In the genomic region with DNA sequence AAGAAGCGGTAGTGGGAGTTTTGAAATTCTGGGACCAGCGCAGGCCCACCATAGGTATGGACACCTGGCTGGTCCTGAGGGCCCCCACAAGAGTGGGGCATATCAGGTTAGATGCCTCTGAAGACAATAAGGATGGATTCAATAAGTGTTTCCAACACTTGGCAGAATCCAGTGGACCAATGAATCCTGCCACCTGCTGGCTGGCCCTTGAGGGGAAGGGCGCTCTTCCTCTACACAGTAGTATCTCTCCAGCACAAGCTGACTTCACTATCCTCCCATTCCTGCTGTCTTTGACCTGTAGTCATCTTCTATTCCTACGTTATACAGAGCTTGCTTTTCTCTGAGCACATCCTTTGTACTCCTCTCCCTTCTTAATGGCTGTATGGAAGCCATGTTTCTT, we compare ENCODE assay signal across 11 cellular contexts.
A peak's percentile ranks its signal among the peaks of the same experiment; 100 is the strongest.
DNase-seq lines count a peak whose midpoint lies in the region; ATAC-seq, FAIRE-seq and TF ChIP-seq lines count a peak whose summit lies in the region.
"Had no signal": no experiment of that assay in that cellular context is flagged by ENCODE, and none has a peak within 500 bp of the region (broad histone marks: within the 10 kb centered on the region; RNA-seq: fewer than 3 reads in every experiment).

No MANE protein-coding gene starts in this region.

- H3K36me3 ChIP-seq in A673 (ENCODE audit: insufficient read depth, low read length, poor library complexity, severe bottlenecking) (no peaks in the 10 kb centered on the region), H7 (replicated peaks; ENCODE audit: control insufficient read depth, insufficient read depth, low read length) (no peaks in the 10 kb centered on the region), astrocyte (ENCODE audit: insufficient read depth, low read length) (no peaks in the 10 kb centered on the region), tibial nerve (no peaks in the 10 kb centered on the region)

- POLR2A ChIA-PET in A673 (lab: Charles Lee; ENCODE audit: low non-redundant PET), result no interaction called here
- POLR2A ChIA-PET in naive thymus-derived CD8-positive, alpha-beta T cell (lab: Charles Lee), result no interaction called here

- H2AFZ ChIP-seq in astrocyte (ENCODE audit: low read depth, low read length), result no peak overlapping the region

- WGBS in tibial nerve, 2 donors, result 80 to 83% methylated on average over 4 of the region's 4 CpGs

- no peak overlapping the region for H3K4me3 ChIP-seq in A673 (ENCODE audit: low read depth, low read length, poor library complexity, severe bottlenecking)
- H3K4me3 ChIP-seq in H7 (ENCODE audit: insufficient read depth, low read depth, low read length), result no peak overlapping the region
- H3K4me3 ChIP-seq in astrocyte (ENCODE audit: insufficient read depth, low read depth, low read length), result no peak overlapping the region
- H3K4me3 ChIP-seq in tibial nerve, result no peak overlapping the region

- TF ChIP-seq EP300 in tibial nerve (IDR thresholded peaks at IDR 0.05), result no peak

- H3K4me1 ChIP-seq in A673 (ENCODE audit: insufficient read depth, low read length, poor library complexity, severe bottlenecking), result peaks cover 5% of the 10 kb centered on the region
- H3K4me1 ChIP-seq in astrocyte (ENCODE audit: insufficient read depth, low read length), result no peaks in the 10 kb centered on the region
- peaks cover 0 to 17% (median 0%) of the 10 kb centered on the region in 4 donors for H3K4me1 ChIP-seq in tibial nerve

- peaks cover 45% of the 10 kb centered on the region for H3K27me3 Mint-ChIP-seq in astrocyte (ENCODE audit: low read depth, unreplicated experiment)
- H3K27me3 Mint-ChIP-seq in naive thymus-derived CD8-positive, alpha-beta T cell, result peaks cover 3 to 23% (median 8%) of the 10 kb centered on the region in 5 donors
- H3K27me3 Mint-ChIP-seq: activated naive CD4-positive, alpha-beta T cell treated with anti-CD3 and anti-CD28 coated beads, Interleukin-2, amount 10 ng/mL, durations not matched to agents 7 days and 5 days had no signal

- no peaks in the 10 kb centered on the region for H3K27me3 ChIP-seq in A673 (replicated peaks; ENCODE audit: insufficient read depth, low read depth, low read length, poor library complexity)
- no peaks in the 10 kb centered on the region for H3K27me3 ChIP-seq in H7 (ENCODE audit: control insufficient read depth, insufficient read depth, low read length)
- no peaks in the 10 kb centered on the region for H3K27me3 ChIP-seq in astrocyte (ENCODE audit: insufficient read depth, low read length)
- no peaks in the 10 kb centered on the region for H3K27me3 ChIP-seq in tibial nerve

- peaks cover 16% of the 10 kb centered on the region for H3K9me3 Mint-ChIP-seq in astrocyte (ENCODE audit: unreplicated experiment)
- peaks cover 0 to 9% (median 0%) of the 10 kb centered on the region in 9 donors for H3K9me3 Mint-ChIP-seq in naive thymus-derived CD8-positive, alpha-beta T cell
- H3K9me3 Mint-ChIP-seq: activated naive CD4-positive, alpha-beta T cell treated with anti-CD3 and anti-CD28 coated beads, Interleukin-2, amount 10 ng/mL, durations not matched to agents 7 days and 5 days; T-helper 1 cell treated with Interleukin-12 subunit alpha and Interleukin-12 subunit beta and Interleukin-4 antibody, amounts not matched to agents 30 μg/mL and 1 μg/mL, for 36 hours had no signal

- intact Hi-C loops in A673 (cut with micrococcal nuclease; ENCODE audit: unreplicated experiment), result loop anchor here (10.0 kb wide), 2 partner anchors 494 to 864 kb away; no protein-coding TSS in a partner anchor

- no peaks in the 10 kb centered on the region for H4K20me1 ChIP-seq in astrocyte (ENCODE audit: insufficient read depth, low read length)

- CTCF ChIA-PET in A673 (lab: Charles Lee), result interaction anchor here (0.5 to 1.0 kb wide), 3 partner anchors 211 to 595 kb away, joined by 3 to 4 read pairs (median 3); no protein-coding TSS in a partner anchor

- H3K9ac ChIP-seq in astrocyte (ENCODE audit: low read length), result no peak overlapping the region

- no peaks in the 10 kb centered on the region for H3K9me3 ChIP-seq in A673 (ENCODE audit: low read depth, low read length, poor library complexity, severe bottlenecking)
- H3K9me3 ChIP-seq in astrocyte (ENCODE audit: insufficient read depth, low read depth, low read length), result peaks cover 3% of the 10 kb centered on the region
- H3K9me3 ChIP-seq in tibial nerve, result no peaks in the 10 kb centered on the region

- DNase-seq in A673 (ENCODE audit: low spot score), result peak; percentile 42
- DNase-seq in H7, result peak; percentile 53
- no peak for DNase-seq in astrocyte (ENCODE audit: low read depth)
- DNase-seq in iris pigment epithelial cell (ENCODE audit: low read depth), result peak; percentile 24
- no peak for DNase-seq in tibial nerve (ENCODE audit: low spot score in 2 of 2)
- DNase-seq in naive thymus-derived CD8-positive, alpha-beta T cell, result no peak
- DNase-seq: activated naive CD4-positive, alpha-beta T cell treated with anti-CD3 and anti-CD28 coated beads, Interleukin-2, amount 10 ng/mL, durations not matched to agents 7 days and 5 days; NCI-H1048 had no signal

- no peak overlapping the region for H3K4me3 Mint-ChIP-seq in astrocyte (ENCODE audit: unreplicated experiment)
- H3K4me3 Mint-ChIP-seq in naive thymus-derived CD8-positive, alpha-beta T cell, result no peak overlapping the region
- H3K4me3 Mint-ChIP-seq: activated naive CD4-positive, alpha-beta T cell treated with anti-CD3 and anti-CD28 coated beads, Interleukin-2, amount 10 ng/mL, durations not matched to agents 7 days and 5 days; T-helper 1 cell treated with Interleukin-12 subunit alpha and Interleukin-12 subunit beta and Interleukin-4 antibody, amounts not matched to agents 30 μg/mL and 1 μg/mL, for 36 hours had no signal

- H3K4me1 Mint-ChIP-seq in astrocyte (ENCODE audit: low read depth, unreplicated experiment), result peaks cover 2% of the 10 kb centered on the region
- no peaks in the 10 kb centered on the region for H3K4me1 Mint-ChIP-seq in naive thymus-derived CD8-positive, alpha-beta T cell
- H3K4me1 Mint-ChIP-seq: activated naive CD4-positive, alpha-beta T cell treated with anti-CD3 and anti-CD28 coated beads, Interleukin-2, amount 10 ng/mL, durations not matched to agents 7 days and 5 days had no signal

- ATAC-seq in HG03571 (IDR thresholded peaks at IDR 0.05; ENCODE audit: unreplicated experiment), result no peak
- no peak for ATAC-seq in HG02623 (IDR thresholded peaks at IDR 0.05; ENCODE audit: unreplicated experiment)
- ATAC-seq in naive thymus-derived CD8-positive, alpha-beta T cell, result no peak

- TF ChIP-seq CTCF in A673 (conservative IDR thresholded peaks at IDR 0.05; ENCODE audit: low read depth, low read length), result peak; percentile 65
- TF ChIP-seq CTCF in astrocyte (IDR thresholded peaks at IDR 0.05; ENCODE audit: insufficient read depth, low read depth, low read length), result peak; percentile 40
- TF ChIP-seq CTCF in tibial nerve (IDR thresholded peaks at IDR 0.05), result peak in 1 of 5 experiments; percentile 20

- H3K79me2 ChIP-seq in astrocyte (ENCODE audit: insufficient read depth, low read length), result no peaks in the 10 kb centered on the region

- no peak for TF ChIP-seq POLR2A in tibial nerve (IDR thresholded peaks at IDR 0.05)

- no peak overlapping the region for H3K4me2 ChIP-seq in astrocyte (ENCODE audit: low read length)

- H3K36me3 Mint-ChIP-seq in astrocyte (ENCODE audit: low read depth, unreplicated experiment), result no peaks in the 10 kb centered on the region
- no peaks in the 10 kb centered on the region for H3K36me3 Mint-ChIP-seq in naive thymus-derived CD8-positive, alpha-beta T cell
- H3K36me3 Mint-ChIP-seq: activated naive CD4-positive, alpha-beta T cell treated with anti-CD3 and anti-CD28 coated beads, Interleukin-2, amount 10 ng/mL, durations not matched to agents 7 days and 5 days had no signal

- BruUV-seq in A673 (replicated peaks; lab: Mats Ljungman, UMichigan), result no TSS peak

- no peak overlapping the region for H3K27ac ChIP-seq in A673 (ENCODE audit: low read depth, low read length, poor library complexity, severe bottlenecking)
- H3K27ac ChIP-seq in astrocyte (ENCODE audit: low read depth, low read length), result no peak overlapping the region
- no peak overlapping the region for H3K27ac ChIP-seq in tibial nerve

- FAIRE-seq in astrocyte (lab: Jason Lieb, UNC), result no peak

- no peak overlapping the region for H3K27ac Mint-ChIP-seq in astrocyte (ENCODE audit: unreplicated experiment)
- no peak overlapping the region for H3K27ac Mint-ChIP-seq in naive thymus-derived CD8-positive, alpha-beta T cell
- H3K27ac Mint-ChIP-seq: activated naive CD4-positive, alpha-beta T cell treated with anti-CD3 and anti-CD28 coated beads, Interleukin-2, amount 10 ng/mL, durations not matched to agents 7 days and 5 days; T-helper 1 cell treated with Interleukin-12 subunit alpha and Interleukin-12 subunit beta and Interleukin-4 antibody, amounts not matched to agents 30 μg/mL and 1 μg/mL, for 36 hours had no signal

Comparison
In these comparisons a context has a peak if more than half of its experiments do, and no peak if none do; other contexts are left out.
1. DNase-seq: peak in A673 (single experiment), H7 (single experiment) and iris pigment epithelial cell (single experiment); none in astrocyte (single experiment), tibial nerve (0 of 2) and naive thymus-derived CD8-positive, alpha-beta T cell (0 of 10).